In genomic region chr7:64686493-64687184, GRCh38 we compare ENCODE assay signal across 13 cellular contexts. TPM values are rescaled to one million over a fixed set of nuclear protein-coding genes. Genes with fewer than 3 reads are reported as not detected.
DNase-seq lines count a peak whose midpoint lies in the region; ATAC-seq and TF ChIP-seq lines count a peak whose summit lies in the region.
"Had no signal": no experiment of that assay in that cellular context is flagged by ENCODE, and none has a peak within 500 bp of the region (broad histone marks: within the 10 kb centered on the region; RNA-seq: fewer than 3 reads in every experiment).

No MANE protein-coding gene starts in this region.

- H2AFZ ChIP-seq in trophoblast cell (ENCODE audit: insufficient read depth, low read length, poor library complexity): no peak overlapping the region

- peak overlapping the region; percentile 84 for H3K27ac ChIP-seq in HL-60 (replicated peaks)
- peak overlapping the region; percentile 60 for H3K27ac ChIP-seq in WERI-Rb-1
- peak overlapping the region; percentile 96 for H3K27ac ChIP-seq in trophoblast cell (ENCODE audit: low read depth, low read length)
- H3K27ac ChIP-seq: SJCRH30 had no signal

- H4K91ac ChIP-seq in trophoblast cell (ENCODE audit: low read depth, low read length): peak overlapping the region; percentile 96

- H3K27me3 ChIP-seq in HL-60 (ENCODE audit: insufficient read depth, poor library complexity, severe bottlenecking): no peaks in the 10 kb centered on the region
- no peaks in the 10 kb centered on the region for H3K27me3 ChIP-seq in WERI-Rb-1 (ENCODE audit: insufficient read depth, low read depth, severe bottlenecking)
- H3K27me3 ChIP-seq in trophoblast cell (ENCODE audit: insufficient read depth, low read length): no peaks in the 10 kb centered on the region
- H3K27me3 ChIP-seq: SJCRH30 had no signal

- H3K4me3 Mint-ChIP-seq in glutamatergic neuron (ENCODE audit: unreplicated experiment): no peak overlapping the region

- H2AK5ac ChIP-seq in trophoblast cell (ENCODE audit: low read length): peak overlapping the region; percentile 45

- no peak overlapping the region for H3K4me2 ChIP-seq in trophoblast cell (ENCODE audit: low read length)

- peak overlapping the region; percentile 95 for H2BK5ac ChIP-seq in trophoblast cell (ENCODE audit: low read depth, low read length, poor library complexity)

- H3K4me1 Mint-ChIP-seq in glutamatergic neuron (ENCODE audit: low read depth, unreplicated experiment): peaks cover 5% of the 10 kb centered on the region

- WGBS in trophoblast cell (ENCODE audit: extremely low coverage, insufficient coverage, insufficient read length): no CpG with 5 or more reads among the region's 10 CpGs

- H3K27ac Mint-ChIP-seq in glutamatergic neuron (ENCODE audit: unreplicated experiment): no peak overlapping the region

- H3K9ac ChIP-seq in trophoblast cell (ENCODE audit: low read length): no peak overlapping the region

- ATAC-seq in GM21723 (IDR thresholded peaks at IDR 0.05; ENCODE audit: unreplicated experiment): no peak
- no peak for ATAC-seq in omental fat pad (ENCODE audit: low FRiP score)

- H3K79me1 ChIP-seq in trophoblast cell (ENCODE audit: low read length): peaks cover 18% of the 10 kb centered on the region

- peak overlapping the region; percentile 86 for H2BK12ac ChIP-seq in trophoblast cell (ENCODE audit: low read length)

- TF ChIP-seq CTCF in HL-60 (IDR thresholded peaks at IDR 0.05; ENCODE audit: insufficient read depth, low read length) (no peak), WERI-Rb-1 (IDR thresholded peaks at IDR 0.05; ENCODE audit: low read depth, low read length) (no peak), glutamatergic neuron (IDR thresholded peaks at IDR 0.05; ENCODE audit: partially characterized antibody, unreplicated experiment) (no peak), omental fat pad (IDR thresholded peaks at IDR 0.05) (no peak)

- H3K4ac ChIP-seq in trophoblast cell (ENCODE audit: low read depth, low read length): peak overlapping the region; percentile 65

- H3K9me3 ChIP-seq in WERI-Rb-1 (ENCODE audit: severe bottlenecking) (no peaks in the 10 kb centered on the region), trophoblast cell (ENCODE audit: insufficient read depth, low read depth, low read length) (no peaks in the 10 kb centered on the region)

- H3K9me3 Mint-ChIP-seq in glutamatergic neuron (ENCODE audit: unreplicated experiment): peaks cover 6% of the 10 kb centered on the region

- H3K36me3 Mint-ChIP-seq in glutamatergic neuron (ENCODE audit: unreplicated experiment): peaks cover 21% of the 10 kb centered on the region

- DNase-seq in GDM1 (lab: John Stamatoyannopoulos, UW) (peak; percentile 7), HL-60 (ENCODE audit: low read depth in 1 of 2, low spot score in 1 of 2) (peak; percentile 82 to 96), WERI-Rb-1 (no peak), trophoblast cell (peak; percentile 87 to 98), cortex of kidney (lab: John Stamatoyannopoulos, UW) (no peak), glutamatergic neuron (no peak), omental fat pad (ENCODE audit: low spot score) (no peak)
- DNase-seq: activated gamma-delta T cell treated with Interleukin-2 at 50 U/mL for 16 hours, EL, erythroblast, SJCRH30 had no signal

- peaks cover 66% of the 10 kb centered on the region for H3K36me3 ChIP-seq in WERI-Rb-1
- H3K36me3 ChIP-seq in trophoblast cell (ENCODE audit: control insufficient read depth in 1 of 2, insufficient read depth in 2 of 2, low read length in 2 of 2): peaks cover 17 to 38% of the 10 kb centered on the region in 2 experiments

- H3K4me3 ChIP-seq in HL-60 (replicated peaks; ENCODE audit: insufficient read depth, low read length) (no peak overlapping the region), WERI-Rb-1 (ENCODE audit: low read depth, low read length) (no peak overlapping the region), trophoblast cell (ENCODE audit: low read depth, low read length) (no peak overlapping the region)
- H3K4me3 ChIP-seq: lung, SJCRH30 had no signal

- H4K12ac ChIP-seq in trophoblast cell (ENCODE audit: low read depth, low read length): no peak overlapping the region

- no peak overlapping the region for H3K23ac ChIP-seq in trophoblast cell (ENCODE audit: low read length)

- peak overlapping the region; percentile 85 for H3K14ac ChIP-seq in trophoblast cell (ENCODE audit: low read length)

- H3K18ac ChIP-seq in trophoblast cell (ENCODE audit: low read length): peak overlapping the region; percentile 70

- H3K79me2 ChIP-seq in trophoblast cell (ENCODE audit: control insufficient read depth, insufficient read depth, low read length, poor library complexity): peaks cover 7% of the 10 kb centered on the region

- H3K27me3 Mint-ChIP-seq in glutamatergic neuron (ENCODE audit: unreplicated experiment): peaks cover 6% of the 10 kb centered on the region

- H2BK120ac ChIP-seq in trophoblast cell (ENCODE audit: insufficient read depth, low read length, poor library complexity): peak overlapping the region; percentile 96

- peak overlapping the region; percentile 86 for H4K8ac ChIP-seq in trophoblast cell (ENCODE audit: low read depth, low read length)

- H3K4me1 ChIP-seq in trophoblast cell (ENCODE audit: control insufficient read depth in 1 of 2, insufficient read depth in 2 of 2, low read length in 2 of 2): peaks cover 28 to 33% of the 10 kb centered on the region in 2 experiments
- H3K4me1 ChIP-seq: SJCRH30 had no signal

RNA-seq across cellular contexts. Expression of gene ZNF107, which starts 20.7 kb away (rescaled TPM):
- polyA plus RNA-seq in trophoblast cell (2013): 10.4 and 11.3 TPM in 2 replicates
- 10.3 TPM for total RNA-seq in glutamatergic neuron (ENCODE audit: unreplicated experiment)
- 10 to 100 TPM in 1 of 4 donors, 1 to 10 TPM in 3; 2.2 to 12.9 (median 3.7) TPM for total RNA-seq in omental fat pad

Comparison
In these comparisons a context has a peak if more than half of its experiments do, and no peak if none do; other contexts are left out.
1. DNase-seq: peak in GDM1 (single experiment), HL-60 (2 of 2) and trophoblast cell (2 of 2); none in WERI-Rb-1 (single experiment), cortex of kidney (single experiment), glutamatergic neuron (single experiment) and omental fat pad (single experiment).
2. Peak in every context shown above with its lines, with median percentiles within 50 percentile points of each other: H3K27ac ChIP-seq.